8 cellular contexts compared by ENCODE assay signal in the genomic region with DNA sequence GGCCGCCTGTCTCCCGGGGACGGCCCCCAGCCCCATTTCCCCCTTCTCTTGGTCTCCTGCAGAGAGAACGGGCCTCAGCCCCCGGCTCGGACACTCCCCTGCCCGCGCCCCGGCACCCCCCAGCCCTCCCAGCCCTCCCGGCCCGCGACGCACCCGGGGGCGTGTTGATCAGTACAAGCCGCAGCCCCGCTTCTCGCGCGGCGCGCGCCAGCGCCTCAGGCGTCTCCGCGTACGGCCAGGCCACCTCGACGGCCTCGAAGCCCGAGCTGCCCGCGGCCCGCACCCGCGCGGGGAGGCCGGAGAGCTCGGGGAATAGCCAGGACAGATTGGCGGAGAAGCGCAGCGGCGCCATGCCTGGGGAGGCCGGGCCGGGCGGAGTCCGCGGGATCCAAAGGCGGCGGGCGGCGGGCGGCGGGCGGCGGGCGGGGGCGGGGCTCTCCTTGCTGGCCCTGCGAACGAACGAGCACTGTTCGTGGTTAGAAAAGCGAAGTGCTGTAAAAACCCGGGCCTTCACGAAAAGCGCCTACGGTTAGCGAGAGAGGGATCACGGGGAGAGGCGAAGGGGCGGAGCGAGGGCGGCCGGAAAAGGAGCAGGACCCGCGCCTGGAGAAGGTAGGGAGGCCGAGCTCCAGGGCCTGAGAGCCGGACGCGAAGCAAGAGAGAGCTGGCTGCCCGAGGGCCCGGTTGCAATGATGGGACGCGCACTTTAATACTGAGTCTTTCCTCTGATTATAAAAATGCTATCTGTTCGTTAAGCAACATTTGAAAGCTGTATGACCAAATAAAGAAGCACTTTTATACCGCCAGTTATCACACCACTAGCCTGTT. TPM values are rescaled to one million over a fixed set of nuclear protein-coding genes. Genes with fewer than 3 reads are reported as not detected.
A peak's percentile ranks its signal among the peaks of the same experiment; 100 is the strongest.
DNase-seq lines count a peak whose midpoint lies in the region; ATAC-seq and TF ChIP-seq lines count a peak whose summit lies in the region.

A gene with protein sequence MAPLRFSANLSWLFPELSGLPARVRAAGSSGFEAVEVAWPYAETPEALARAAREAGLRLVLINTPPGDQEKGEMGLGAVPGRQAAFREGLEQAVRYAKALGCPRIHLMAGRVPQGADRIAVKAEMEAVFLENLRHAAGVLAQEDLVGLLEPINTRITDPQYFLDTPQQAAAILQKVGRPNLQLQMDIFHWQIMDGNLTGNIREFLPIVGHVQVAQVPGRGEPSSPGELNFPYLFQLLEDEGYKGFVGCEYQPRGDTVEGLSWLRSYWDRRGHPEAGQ (minus strand): TSS at position 490 of the 828 bp plus-strand sequence. CDS start 138 bp downstream, at position 352.

- peaks cover 38% of the 10 kb centered on the region for H3K36me3 ChIP-seq in neutrophil

- ATAC-seq in GM18873 (IDR thresholded peaks at IDR 0.05; ENCODE audit: low FRiP score, unreplicated experiment) = no peak

- peaks cover 29% of the 10 kb centered on the region for H3K27me3 ChIP-seq in neutrophil

- no peak for TF ChIP-seq CTCF in neutrophil (IDR thresholded peaks at IDR 0.05)
- TF ChIP-seq CTCF in subcutaneous adipose tissue (IDR thresholded peaks at IDR 0.05; ENCODE audit: low read depth) = no peak

- peaks cover 17 to 20% of the 10 kb centered on the region in 2 experiments for H3K4me1 ChIP-seq in neutrophil (ENCODE audit: control insufficient read depth in 1 of 2, insufficient read depth in 1 of 2, low read depth in 1 of 2, low read length in 1 of 2)

- DNase-seq in G401 (ENCODE audit: low spot score) = peak; percentile 85
- peak; percentile 30 for DNase-seq in KG1 (lab: John Stamatoyannopoulos, UW)
- DNase-seq in SK-MEL-5 (ENCODE audit: low read depth, low spot score) = peak; percentile 65
- DNase-seq in activated naive CD4-positive, alpha-beta T cell treated with anti-CD3 and anti-CD28 coated beads, Interleukin-2, amount 50 U/mL, for 16 hours = peak; percentile 66
- DNase-seq in germinal center (ENCODE audit: low spot score) = peak; percentile 77

- H3K4me3 ChIP-seq in neutrophil (ENCODE audit: low read depth in 1 of 2, low read length in 1 of 2) = peak within 1 kb of the TSS; percentile 59 to 63

- in situ Hi-C loops in G401 (cut with HindIII; ENCODE audit: low sequenced_read_pairs) = no loop called here
- in situ Hi-C loops in SK-MEL-5 (cut with HindIII; ENCODE audit: low pct_unique_long_range_greater_than_20kb, low sequenced_read_pairs) = no loop called here

- no peaks in the 10 kb centered on the region for H3K9me3 ChIP-seq in neutrophil

- peak within 1 kb of the TSS; percentile 69 for H3K27ac ChIP-seq in neutrophil

RNA-seq across cellular contexts. Expression of the gene that starts here (rescaled TPM):
- total RNA-seq in G401 (2014; rRNA removed; shearing (Covaris generic)) = 22.3 and 30.1 TPM in 2 replicates
- 0.74 and 2.5 TPM in 2 replicates for total RNA-seq in SK-MEL-5 (2014; rRNA removed; shearing (Covaris generic))
- polyA plus RNA-seq in SK-MEL-5 (2015; cell fraction: cytosol; rRNA removed) = 1.6 and 2.2 TPM in 2 replicates
- 5.4 and 7.5 TPM in 2 replicates for polyA plus RNA-seq in SK-MEL-5 (2015; cell fraction: nucleus; rRNA removed)
- total RNA-seq in subcutaneous adipose tissue = 100 to 1,000 TPM in 1 of 4 donors, 10 to 100 TPM in 3; 40.3 to 121 (median 49.1) TPM

Comparison
In these comparisons a context has a peak if more than half of its experiments do, and no peak if none do; other contexts are left out.
1. DNase-seq: peak in every context shown above with its lines; median percentile 85 in G401; 77 in germinal center; 66 in activated naive CD4-positive, alpha-beta T cell treated with anti-CD3 and anti-CD28 coated beads, Interleukin-2, amount 50 U/mL, for 16 hours; 65 in SK-MEL-5; 30 in KG1.